13 cellular contexts compared by ENCODE assay signal in genomic region chr1:211531194-211532085, GRCh38. TPM values are rescaled to one million over a fixed set of nuclear protein-coding genes. Genes with fewer than 3 reads are reported as not detected.
"Had no signal": no experiment of that assay in that cellular context is flagged by ENCODE, and none has a peak within 500 bp of the region (broad histone marks: within the 10 kb centered on the region; RNA-seq: fewer than 3 reads in every experiment).

No MANE protein-coding gene starts in this region.

- H3K27ac ChIP-seq: gastroesophageal sphincter, tibial nerve had no signal

- H3K4me1 ChIP-seq: gastroesophageal sphincter had no signal

- DNase-seq: activated CD4-positive, alpha-beta T cell treated with anti-CD3 and anti-CD28 coated beads, Interleukin-2, amount 50 U/mL, for 1 hour; heart right ventricle; mammary epithelial cell; naive thymus-derived CD4-positive, alpha-beta T cell; retina; stimulated activated CD4-positive, alpha-beta T cell treated with anti-CD3 and anti-CD28 coated beads, Interleukin-15, amount 100 ng/mL, for 24 hours; stimulated activated CD4-positive, alpha-beta T cell treated with anti-CD3 and anti-CD28 coated beads, Interleukin-4, amount 100 ng/mL, for 1 hour; stimulated activated naive B cell treated with anti-CD40 and anti-IgM and Interleukin-4, amounts not matched to agents 10 μg/mL and 1 μg/mL and 100 μg/mL, for 72 hours had no signal

- H3K27me3 ChIP-seq: gastroesophageal sphincter, heart right ventricle, tibial nerve had no signal

- H3K36me3 ChIP-seq: gastroesophageal sphincter, heart right ventricle, tibial nerve had no signal

- H3K4me3 ChIP-seq: gastroesophageal sphincter, heart right ventricle, tibial nerve had no signal

- H3K9me3 ChIP-seq: gastroesophageal sphincter, heart right ventricle, tibial nerve had no signal

- ATAC-seq: activated CD4-positive, CD25-positive, alpha-beta regulatory T cell treated with anti-CD3 and anti-CD28 coated beads, Interleukin-2, amount 50 U/mL, for 24 hours; gastroesophageal sphincter; naive thymus-derived CD4-positive, alpha-beta T cell; stimulated activated naive B cell treated with anti-CD40 and anti-IgM and Interleukin-4, amounts not matched to agents 10 μg/mL and 1 μg/mL and 100 μg/mL, for 72 hours had no signal

RNA-seq across cellular contexts. Expression of gene RD3, which starts 39.5 kb away (rescaled TPM):
- total RNA-seq: activated CD8-positive, alpha-beta memory T cell treated with anti-CD3 and anti-CD28 coated beads for 36 hours; activated T-helper 1 cell treated with anti-CD3 and anti-CD28 coated beads, Interleukin-12 subunit alpha, Interleukin-12 subunit beta, Interleukin-2, Interleukin-4 antibody, amounts not matched to agents 30 ng/mL and 10 ng/mL and 1 ng/mL, durations not matched to agents 14 hours and 24 hours and 36 hours; heart right ventricle; mammary epithelial cell; naive thymus-derived CD4-positive, alpha-beta T cell had no signal
- polyA plus RNA-seq: mammary epithelial cell; naive thymus-derived CD4-positive, alpha-beta T cell had no signal
